ENCODE assay signal across 1 cellular context in genomic region chr17:29148790-29149430, GRCh38.
A peak's percentile ranks its signal among the peaks of the same experiment; 100 is the strongest.
TF ChIP-seq lines count a peak whose summit lies in the region.

No MANE protein-coding gene starts in this region.

TF ChIP-seq in HepG2, 621 proteins besides CTCF, POLR2A, EP300 and RAD21 (continued from another document):
- TF ChIP-seq PRDM10 (CRISPR knock-in tag; IDR thresholded peaks at IDR 0.05; ENCODE audit: low read depth) (no peak), HNRNPL (IDR thresholded peaks at IDR 0.05; ENCODE audit: low read depth, low read length) (0 out of 2 replicates have a peak, but pooled peaks have one; percentile 13), RBM22 (optimal IDR thresholded peaks at IDR 0.05; ENCODE audit: low read length) (no peak), ZNF780A (CRISPR knock-in tag; IDR thresholded peaks at IDR 0.05) (no peak), MBD4 (IDR thresholded peaks at IDR 0.05; ENCODE audit: borderline replicate concordance, low read length) (no peak), ZBTB46 (CRISPR knock-in tag; IDR thresholded peaks at IDR 0.05; ENCODE audit: borderline replicate concordance) (no peak), ZNF720 (CRISPR knock-in tag; IDR thresholded peaks at IDR 0.05) (no peak), IRF2 (CRISPR knock-in tag; IDR thresholded peaks at IDR 0.05) (peak; percentile 38; the same call in 1 of the 2 replicates), HOXA3 (CRISPR knock-in tag; IDR thresholded peaks at IDR 0.05) (peak; percentile 79), RORA (CRISPR knock-in tag; IDR thresholded peaks at IDR 0.05) (no peak), ZNF562 (CRISPR knock-in tag; IDR thresholded peaks at IDR 0.05; ENCODE audit: borderline replicate concordance) (no peak), HNRNPK (IDR thresholded peaks at IDR 0.05; ENCODE audit: low read depth, low read length, poor library complexity, severe bottlenecking) (peak; percentile 62), ZMYM2 (CRISPR knock-in tag; IDR thresholded peaks at IDR 0.05) (no peak), ELK4 (CRISPR knock-in tag; IDR thresholded peaks at IDR 0.05; ENCODE audit: borderline replicate concordance) (no peak), KLF15 (CRISPR knock-in tag; IDR thresholded peaks at IDR 0.05; ENCODE audit: borderline replicate concordance) (no peak), GATA4 (IDR thresholded peaks at IDR 0.05; ENCODE audit: borderline replicate concordance, low read depth) (no peak), ETV6 (CRISPR knock-in tag; conservative IDR thresholded peaks at IDR 0.05) (no peak), RFXANK (CRISPR knock-in tag; IDR thresholded peaks at IDR 0.05) (0 out of 2 replicates have a peak, but pooled peaks have one; percentile 38), ZNF614 (CRISPR knock-in tag; IDR thresholded peaks at IDR 0.05; ENCODE audit: borderline replicate concordance) (0 out of 2 replicates have a peak, but pooled peaks have one; percentile 47), ZBTB7B (CRISPR knock-in tag; IDR thresholded peaks at IDR 0.05) (peak; percentile 97), ZNF841 (CRISPR knock-in tag; IDR thresholded peaks at IDR 0.05; ENCODE audit: borderline replicate concordance) (no peak), ELF1 (CRISPR knock-in tag; IDR thresholded peaks at IDR 0.05) (peak; percentile 68), DRAP1 (CRISPR knock-in tag; IDR thresholded peaks at IDR 0.05) (peak; percentile 37; the same call in 1 of the 2 replicates), TIGD3 (CRISPR knock-in tag; IDR thresholded peaks at IDR 0.05; ENCODE audit: borderline replicate concordance) (no peak), NFIB (CRISPR knock-in tag; IDR thresholded peaks at IDR 0.05; ENCODE audit: borderline replicate concordance) (no peak), RXRB (CRISPR knock-in tag; IDR thresholded peaks at IDR 0.05; ENCODE audit: borderline replicate concordance) (peak; percentile 72; the same call in 1 of the 2 replicates), E2F2 (CRISPR knock-in tag; IDR thresholded peaks at IDR 0.05; ENCODE audit: borderline replicate concordance) (no peak), KLF11 (CRISPR knock-in tag; IDR thresholded peaks at IDR 0.05) (0 out of 2 replicates have a peak, but pooled peaks have one; percentile 40), KLF12 (CRISPR knock-in tag; IDR thresholded peaks at IDR 0.05; ENCODE audit: borderline replicate concordance) (peak; percentile 87), ZNF33A (CRISPR knock-in tag; IDR thresholded peaks at IDR 0.05; ENCODE audit: borderline replicate concordance) (0 out of 2 replicates have a peak, but pooled peaks have one; percentile 56), ZNF275 (CRISPR knock-in tag; IDR thresholded peaks at IDR 0.05; ENCODE audit: borderline replicate concordance) (0 out of 2 replicates have a peak, but pooled peaks have one; percentile 43), NFE2 (CRISPR knock-in tag; IDR thresholded peaks at IDR 0.05) (no peak), ZNF282 (IDR thresholded peaks at IDR 0.05; ENCODE audit: partially characterized antibody) (no peak), ZNF281 (CRISPR knock-in tag; IDR thresholded peaks at IDR 0.05; ENCODE audit: borderline replicate concordance) (peak; percentile 50; the same call in 1 of the 2 replicates), ZNF704 (CRISPR knock-in tag; IDR thresholded peaks at IDR 0.05; ENCODE audit: borderline replicate concordance) (no peak)
